In genomic region chr20:31341470-31341869, GRCh38 we compare ENCODE assay signal across 10 cellular contexts. TPM values are rescaled to one million over a fixed set of nuclear protein-coding genes. Genes with fewer than 3 reads are reported as not detected.
"Had no signal": no experiment of that assay in that cellular context is flagged by ENCODE, and none has a peak within 500 bp of the region (broad histone marks: within the 10 kb centered on the region; RNA-seq: fewer than 3 reads in every experiment).

No MANE protein-coding gene starts in this region.

- H3K9ac ChIP-seq: KMS-11 had no signal

- DNase-seq: IMR-90, Karpas-422, KBM-7, KG1 had no signal

- ATAC-seq: HepG2 had no signal

- FAIRE-seq: HepG2, HTR-8/SVneo had no signal

- H3K4me2 ChIP-seq: KMS-11 had no signal

- H3K27ac ChIP-seq: HL-60, KMS-11 had no signal

RNA-seq across cellular contexts. Expression of gene DEFB118, which starts 26.9 kb away (rescaled TPM):
- total RNA-seq: HepG2, HT1080, IMR-90 had no signal
- polyA plus RNA-seq: HepG2, IgD-negative memory B cell, IMR-90 had no signal

RNA-seq across cellular contexts. Expression of gene DEFB116, which starts 33.1 kb away (rescaled TPM):
- total RNA-seq: HepG2, HT1080, IMR-90 had no signal
- polyA plus RNA-seq: HepG2, IgD-negative memory B cell, IMR-90 had no signal

RNA-seq across cellular contexts. Expression of gene DEFB119, which starts 48.9 kb away (rescaled TPM):
- total RNA-seq: HepG2, HT1080, IMR-90 had no signal
- polyA plus RNA-seq: HepG2, IgD-negative memory B cell, IMR-90 had no signal
